8 cellular contexts compared by ENCODE assay signal in genomic region chr2:55692740-55693139, GRCh38. TPM values are rescaled to one million over a fixed set of nuclear protein-coding genes. Genes with fewer than 3 reads are reported as not detected.
DNase-seq lines count a peak whose midpoint lies in the region; ATAC-seq and TF ChIP-seq lines count a peak whose summit lies in the region.
"Not testable (repeated sequence)": the region's sequence is repeated elsewhere in the genome, so short reads cannot be mapped to it uniquely, and the experiment has no call there.

No MANE protein-coding gene starts in this region.

- intact Hi-C loops in activated T-helper 1 cell treated with anti-CD3 and anti-CD28 coated beads, Interleukin-12 subunit alpha, Interleukin-12 subunit beta, Interleukin-2, Interleukin-4 antibody, amounts not matched to agents 30 ng/mL and 10 ng/mL and 1 ng/mL, durations not matched to agents 14 hours and 24 hours and 36 hours (cut with micrococcal nuclease), result loop anchor here (1.0 to 10.0 kb wide), 9 partner anchors 75 to 1905 kb away; partner anchors contain the start of genes ACYP2, ASB3, CCDC88A and EML6

- not testable (repeated sequence) for H3K27me3 ChIP-seq in DOHH2 (ENCODE audit: control insufficient read depth, low read length); H7 (ENCODE audit: control insufficient read depth, insufficient read depth, low read length); NT2/D1 (ENCODE audit: insufficient read depth, insufficient read length); iPS-20b (ENCODE audit: insufficient read depth, low read length); neutrophil; tibial nerve

- peak overlapping the region; percentile 98 for H3K4me3 Mint-ChIP-seq in activated T-helper 1 cell treated with anti-CD3 and anti-CD28 coated beads, Interleukin-12 subunit alpha, Interleukin-12 subunit beta, Interleukin-2, Interleukin-4 antibody, amounts not matched to agents 30 ng/mL and 10 ng/mL and 1 ng/mL, durations not matched to agents 14 hours and 24 hours and 36 hours
- peak overlapping the region; percentile 90 to 97 for H3K4me3 Mint-ChIP-seq in effector memory CD8-positive, alpha-beta T cell

- H3K79me2 ChIP-seq in DOHH2 (ENCODE audit: control insufficient read depth, low read length), result peaks cover 62% of the 10 kb centered on the region

- H3K4me1 Mint-ChIP-seq in activated T-helper 1 cell treated with anti-CD3 and anti-CD28 coated beads, Interleukin-12 subunit alpha, Interleukin-12 subunit beta, Interleukin-2, Interleukin-4 antibody, amounts not matched to agents 30 ng/mL and 10 ng/mL and 1 ng/mL, durations not matched to agents 14 hours and 24 hours and 36 hours (ENCODE audit: low read depth), result peaks cover 43% of the 10 kb centered on the region
- H3K4me1 Mint-ChIP-seq in effector memory CD8-positive, alpha-beta T cell (ENCODE audit: low read depth in 2 of 2), result peaks cover 20 to 40% of the 10 kb centered on the region in 2 donors

- H3K27me3 Mint-ChIP-seq in activated T-helper 1 cell treated with anti-CD3 and anti-CD28 coated beads, Interleukin-12 subunit alpha, Interleukin-12 subunit beta, Interleukin-2, Interleukin-4 antibody, amounts not matched to agents 30 ng/mL and 10 ng/mL and 1 ng/mL, durations not matched to agents 14 hours and 24 hours and 36 hours (ENCODE audit: insufficient read depth); effector memory CD8-positive, alpha-beta T cell: not testable (repeated sequence)

- peak overlapping the region; percentile 100 for H3K4me3 ChIP-seq in DOHH2 (ENCODE audit: low read length)
- H3K4me3 ChIP-seq in H7 (ENCODE audit: insufficient read depth, low read depth, low read length), result peak overlapping the region; percentile 99
- H3K4me3 ChIP-seq in NT2/D1 (ENCODE audit: insufficient read length, low read depth), result peak overlapping the region; percentile 91
- H3K4me3 ChIP-seq in iPS-20b (ENCODE audit: low read length), result peak overlapping the region; percentile 87
- H3K4me3 ChIP-seq in neutrophil (ENCODE audit: low read depth in 1 of 2, low read length in 1 of 2), result peak overlapping the region; percentile 74 to 90
- H3K4me3 ChIP-seq in tibial nerve, result peak overlapping the region; percentile 51 to 88 (median 78)

- TF ChIP-seq CTCF in DOHH2 (IDR thresholded peaks at IDR 0.05; ENCODE audit: low read depth, low read length, poor library complexity, severe bottlenecking); neutrophil (IDR thresholded peaks at IDR 0.05); tibial nerve (IDR thresholded peaks at IDR 0.05): not testable (repeated sequence)

- H3K36me3 ChIP-seq in DOHH2 (ENCODE audit: control insufficient read depth, low read length) (peaks cover 36% of the 10 kb centered on the region), NT2/D1 (ENCODE audit: insufficient read depth, insufficient read length, low read length) (peaks cover 13% of the 10 kb centered on the region), iPS-20b (ENCODE audit: insufficient read depth, low read depth, low read length) (peaks cover 15% of the 10 kb centered on the region)
- H3K36me3 ChIP-seq in H7 (replicated peaks; ENCODE audit: control insufficient read depth, insufficient read depth, low read length); neutrophil; tibial nerve: not testable (repeated sequence)

- peak overlapping the region; percentile 82 for H3K4me2 ChIP-seq in DOHH2 (ENCODE audit: low read length)

- peaks cover 20% of the 10 kb centered on the region for H3K36me3 Mint-ChIP-seq in activated T-helper 1 cell treated with anti-CD3 and anti-CD28 coated beads, Interleukin-12 subunit alpha, Interleukin-12 subunit beta, Interleukin-2, Interleukin-4 antibody, amounts not matched to agents 30 ng/mL and 10 ng/mL and 1 ng/mL, durations not matched to agents 14 hours and 24 hours and 36 hours (ENCODE audit: low read depth)
- H3K36me3 Mint-ChIP-seq in effector memory CD8-positive, alpha-beta T cell (ENCODE audit: insufficient read depth), result not testable (repeated sequence)

- DNase-seq in H7; NT2/D1 (ENCODE audit: low read depth, low spot score); activated T-helper 1 cell treated with anti-CD3 and anti-CD28 coated beads, Interleukin-12 subunit alpha, Interleukin-12 subunit beta, Interleukin-2, Interleukin-4 antibody, amounts not matched to agents 30 ng/mL and 10 ng/mL and 1 ng/mL, durations not matched to agents 14 hours and 24 hours and 36 hours (ENCODE audit: low spot score); effector memory CD8-positive, alpha-beta T cell; tibial nerve (ENCODE audit: low spot score in 2 of 2): not testable (repeated sequence)

- not testable (repeated sequence) for H3K27ac ChIP-seq in DOHH2 (ENCODE audit: low read depth, low read length); iPS-20b (ENCODE audit: low read length); neutrophil; tibial nerve

- H3F3A ChIP-seq in DOHH2 (ENCODE audit: control insufficient read depth, insufficient read depth), result not testable (repeated sequence)

- ATAC-seq in effector memory CD8-positive, alpha-beta T cell (replicated peaks), result not testable (repeated sequence)

- H3K4me1 ChIP-seq in DOHH2 (ENCODE audit: control insufficient read depth, low read length), result peaks cover 22% of the 10 kb centered on the region
- not testable (repeated sequence) for H3K4me1 ChIP-seq in NT2/D1 (ENCODE audit: insufficient read depth, insufficient read length); iPS-20b (ENCODE audit: insufficient read depth, low read length)
- H3K4me1 ChIP-seq in neutrophil (ENCODE audit: control insufficient read depth in 1 of 2, insufficient read depth in 1 of 2, low read depth in 1 of 2, low read length in 1 of 2), result peaks cover 8 to 12% of the 10 kb centered on the region in 2 experiments
- peaks cover 0 to 20% (median 3%) of the 10 kb centered on the region in 4 donors for H3K4me1 ChIP-seq in tibial nerve

- not testable (repeated sequence) for H3K9me2 ChIP-seq in DOHH2 (replicated peaks; ENCODE audit: control insufficient read depth, low read length)

- H3K9ac ChIP-seq in NT2/D1 (ENCODE audit: insufficient read length, low read depth), result peak overlapping the region; percentile 83
- peak overlapping the region; percentile 88; the same call in 1 of the 2 replicates for H3K9ac ChIP-seq in iPS-20b (ENCODE audit: low read depth, low read length)

- not testable (repeated sequence) for H4K20me1 ChIP-seq in DOHH2 (ENCODE audit: control insufficient read depth, insufficient read depth, low read depth, low read length)

- peak overlapping the region; percentile 89 for H3K27ac Mint-ChIP-seq in activated T-helper 1 cell treated with anti-CD3 and anti-CD28 coated beads, Interleukin-12 subunit alpha, Interleukin-12 subunit beta, Interleukin-2, Interleukin-4 antibody, amounts not matched to agents 30 ng/mL and 10 ng/mL and 1 ng/mL, durations not matched to agents 14 hours and 24 hours and 36 hours
- peak overlapping the region; percentile 91 to 94 for H3K27ac Mint-ChIP-seq in effector memory CD8-positive, alpha-beta T cell

- not testable (repeated sequence) for H3K9me3 ChIP-seq in DOHH2 (ENCODE audit: control insufficient read depth, insufficient read depth, low read length); NT2/D1 (ENCODE audit: insufficient read depth, low read length); iPS-20b (ENCODE audit: insufficient read depth, low read depth, low read length); neutrophil; tibial nerve

- WGBS in tibial nerve, 2 donors, result 28 to 30% methylated on average over 5 of the region's 5 CpGs

- TF ChIP-seq EP300 in tibial nerve (IDR thresholded peaks at IDR 0.05), result not testable (repeated sequence)

- not testable (repeated sequence) for H3K9me3 Mint-ChIP-seq in activated T-helper 1 cell treated with anti-CD3 and anti-CD28 coated beads, Interleukin-12 subunit alpha, Interleukin-12 subunit beta, Interleukin-2, Interleukin-4 antibody, amounts not matched to agents 30 ng/mL and 10 ng/mL and 1 ng/mL, durations not matched to agents 14 hours and 24 hours and 36 hours; effector memory CD8-positive, alpha-beta T cell

- not testable (repeated sequence) for TF ChIP-seq POLR2A in tibial nerve (IDR thresholded peaks at IDR 0.05)

RNA-seq across cellular contexts. Expression of gene PNPT1, which starts 0.9 kb away (rescaled TPM):
- 37.5 and 45.2 TPM in 2 replicates for total RNA-seq in H7 (2014; rRNA removed; shearing (Covaris generic))
- total RNA-seq in activated T-helper 1 cell treated with anti-CD3 and anti-CD28 coated beads, Interleukin-12 subunit alpha, Interleukin-12 subunit beta, Interleukin-2, Interleukin-4 antibody, amounts not matched to agents 30 ng/mL and 10 ng/mL and 1 ng/mL, durations not matched to agents 14 hours and 24 hours and 36 hours, result 65.1 and 71.1 TPM in 2 replicates
- 10 to 100 TPM; 11.6 to 21.4 (median 16.1) TPM for total RNA-seq in tibial nerve
